Comparison of ENCODE assay signal across 9 cellular contexts in genomic region chrX:84046403-84046984, GRCh38.
A peak's percentile ranks its signal among the peaks of the same experiment; 100 is the strongest.
DNase-seq lines count a peak whose midpoint lies in the region; ATAC-seq and TF ChIP-seq lines count a peak whose summit lies in the region.
"Had no signal": no experiment of that assay in that cellular context is flagged by ENCODE, and none has a peak within 500 bp of the region (broad histone marks: within the 10 kb centered on the region; RNA-seq: fewer than 3 reads in every experiment).

No MANE protein-coding gene starts in this region.

- no peak overlapping the region for H2AFZ ChIP-seq in neural cell (ENCODE audit: low read depth, low read length)

- no peaks in the 10 kb centered on the region for H3K36me3 ChIP-seq in neural cell (ENCODE audit: insufficient read depth, low read length)
- H3K36me3 ChIP-seq: BLaER1 had no signal

- peak; percentile 29 for TF ChIP-seq RAD21 in neural cell (conservative IDR thresholded peaks at IDR 0.05)

- H3K79me2 ChIP-seq in neural cell (replicated peaks; ENCODE audit: insufficient read depth, low read length) = no peaks in the 10 kb centered on the region

- no peak overlapping the region for H3K4me2 ChIP-seq in neural cell (ENCODE audit: low read length)
- H3K4me2 ChIP-seq: BLaER1 had no signal

- peak; percentile 67 for DNase-seq in NCI-H1092 treated with DMSO at 0.1 percent for 48 hours (lab: John Stamatoyannopoulos, UW)
- no peak for DNase-seq in NCI-H1092 (lab: John Stamatoyannopoulos, UW)
- peak; percentile 36 for DNase-seq in NCI-H82 treated with DMSO at 0.1 percent for 48 hours (lab: John Stamatoyannopoulos, UW; ENCODE audit: unreplicated experiment)
- peak; percentile 46 for DNase-seq in dermis blood vessel endothelial cell
- no peak for DNase-seq in activated effector memory CD4-positive, alpha-beta T cell treated with anti-CD3 and anti-CD28 coated beads, Interleukin-2, amount 50 U/mL, for 16 hours

- H3K27ac ChIP-seq in neural cell (ENCODE audit: low read length) = no peak overlapping the region
- H3K27ac ChIP-seq: BLaER1 had no signal

- TF ChIP-seq EP300 in neural cell (conservative IDR thresholded peaks at IDR 0.05; ENCODE audit: poor library complexity, severe bottlenecking) = no peak

- no peaks in the 10 kb centered on the region for H3F3A ChIP-seq in neural cell (ENCODE audit: insufficient read depth, low read length, poor library complexity, severe bottlenecking)

- no peaks in the 10 kb centered on the region for H4K20me1 ChIP-seq in neural cell (ENCODE audit: insufficient read depth)
- H4K20me1 ChIP-seq: BLaER1 had no signal

- H3K9me2 ChIP-seq in neural cell (ENCODE audit: insufficient read depth, low read length) = no peaks in the 10 kb centered on the region

- ATAC-seq in GM19452 (IDR thresholded peaks at IDR 0.05; ENCODE audit: unreplicated experiment) = peak; percentile 90
- peak; percentile 92 for ATAC-seq in HG03432 (IDR thresholded peaks at IDR 0.05; ENCODE audit: unreplicated experiment)

- H3K27me3 ChIP-seq in neural cell (ENCODE audit: insufficient read depth, low read depth, low read length) = no peaks in the 10 kb centered on the region

- peak; percentile 50 for TF ChIP-seq CTCF in neural cell (IDR thresholded peaks at IDR 0.05; ENCODE audit: poor library complexity, severe bottlenecking)

- no peak overlapping the region for H3K4me3 ChIP-seq in neural cell (ENCODE audit: low read length)
- H3K4me3 ChIP-seq: BLaER1 had no signal

- H3K9ac ChIP-seq in neural cell (ENCODE audit: low read length) = no peak overlapping the region
- H3K9ac ChIP-seq: BLaER1 had no signal

- no peaks in the 10 kb centered on the region for H3K9me3 ChIP-seq in neural cell (ENCODE audit: low read length)
- H3K9me3 ChIP-seq: BLaER1 had no signal

TF ChIP-seq in neural cell, 6 proteins besides CTCF, POLR2A, EP300 and RAD21:
- TF ChIP-seq POLR2AphosphoS5 (IDR thresholded peaks at IDR 0.05) (no peak), MXI1 (conservative IDR thresholded peaks at IDR 0.05; ENCODE audit: poor library complexity, severe bottlenecking) (no peak)
TF ChIP-seq in neural cell: peak in this region for 0.

Comparison
In these comparisons a context has a peak if more than half of its experiments do, and no peak if none do; other contexts are left out.
1. DNase-seq: peak in NCI-H1092 treated with DMSO at 0.1 percent for 48 hours (single experiment), NCI-H82 treated with DMSO at 0.1 percent for 48 hours (single experiment) and dermis blood vessel endothelial cell (single experiment); none in NCI-H1092 (single experiment) and activated effector memory CD4-positive, alpha-beta T cell treated with anti-CD3 and anti-CD28 coated beads, Interleukin-2, amount 50 U/mL, for 16 hours (single experiment).